10 cellular contexts compared by ENCODE assay signal in genomic region chr4:3766207-3766790, GRCh38. TPM values are rescaled to one million over a fixed set of nuclear protein-coding genes. Genes with fewer than 3 reads are reported as not detected.
DNase-seq lines count a peak whose midpoint lies in the region; TF ChIP-seq lines count a peak whose summit lies in the region.
"Had no signal": no experiment of that assay in that cellular context is flagged by ENCODE, and none has a peak within 500 bp of the region (broad histone marks: within the 10 kb centered on the region; RNA-seq: fewer than 3 reads in every experiment).

Gene ADRA2C (plus strand): TSS chr4:3766385. CDS start chr4:3766607, 222 bp downstream.

- H3K4me3 ChIP-seq in BE2C (ENCODE audit: low read depth, low read length) (peak within 1 kb of the TSS; percentile 51), LNCaP clone FGC (ENCODE audit: low read depth, low read length) (peak within 1 kb of the TSS; percentile 9; the same call in 1 of the 2 replicates), epithelial cell of proximal tubule (ENCODE audit: low read depth, low read length) (peak within 1 kb of the TSS; percentile 38)

- H3K36me3 Mint-ChIP-seq in neural crest cell (ENCODE audit: low read depth): no peaks in the 10 kb centered on the region

- peaks cover 31% of the 10 kb centered on the region for H3K27me3 Mint-ChIP-seq in neural crest cell (ENCODE audit: low read depth)

- peaks cover 20% of the 10 kb centered on the region for H3K4me1 Mint-ChIP-seq in neural crest cell

- H3K9me3 Mint-ChIP-seq in neural crest cell: no peaks in the 10 kb centered on the region

- TF ChIP-seq CTCF in BE2C (IDR thresholded peaks at IDR 0.05; ENCODE audit: low read depth, low read length): no peak
- peak; percentile 35 for TF ChIP-seq CTCF in LNCaP clone FGC (IDR thresholded peaks at IDR 0.05; ENCODE audit: control insufficient read depth, extremely low read depth, insufficient read depth)
- no peak for TF ChIP-seq CTCF in epithelial cell of proximal tubule (conservative IDR thresholded peaks at IDR 0.05; ENCODE audit: low read depth, low read length)
- TF ChIP-seq CTCF in neural crest cell (conservative IDR thresholded peaks at IDR 0.05): no peak

- peak within 1 kb of the TSS; percentile 84 for H3K4me3 Mint-ChIP-seq in neural crest cell

- DNase-seq in BE2C (peak; percentile 67), LNCaP clone FGC (ENCODE audit: low read depth) (no peak), epithelial cell of proximal tubule (ENCODE audit: low read depth) (no peak), neural crest cell (ENCODE audit: low read depth, low spot score) (peak; percentile 26), GM19238 (ENCODE audit: insufficient read length, low spot score) (no peak), medulla oblongata (ENCODE audit: extremely low spot score) (no peak), NCI-H2171 treated with DMSO at 0.1 percent for 48 hours (lab: John Stamatoyannopoulos, UW) (no peak)
- no peak for DNase-seq in activated naive CD4-positive, alpha-beta T cell (lab: John Stamatoyannopoulos, UW)

- no peak within 1 kb of the TSS for H3K27ac Mint-ChIP-seq in neural crest cell (ENCODE audit: unreplicated experiment)

- H3K4me1 ChIP-seq in BE2C: peaks cover 30% of the 10 kb centered on the region

- H3K9me3 ChIP-seq in BE2C: no peaks in the 10 kb centered on the region

- no peaks in the 10 kb centered on the region for H3K36me3 ChIP-seq in BE2C

- no peaks in the 10 kb centered on the region for H3K27me3 ChIP-seq in BE2C

RNA-seq across cellular contexts. Expression of gene ADRA2C, which starts in this region (rescaled TPM):
- polyA plus RNA-seq in BE2C (2012; ENCODE audit: insufficient read depth, insufficient read length, low read depth): 44.5 TPM
- 0.94 TPM in 1 of 2 replicates, not detected in the other for total RNA-seq in epithelial cell of proximal tubule
- 6.1 and 6.8 TPM in 2 replicates for total RNA-seq in neural crest cell
- total RNA-seq: mononuclear cell; T-helper 1 cell treated with Interleukin-12 subunit alpha and Interleukin-12 subunit beta and Interleukin-4 antibody, amounts not matched to agents 30 ng/mL and 1 ng/mL, for 36 hours had no signal

Comparison
In these comparisons a context has a peak if more than half of its experiments do, and no peak if none do; other contexts are left out.
1. DNase-seq: peak in BE2C (single experiment) and neural crest cell (single experiment); none in LNCaP clone FGC (single experiment), epithelial cell of proximal tubule (single experiment), GM19238 (single experiment), activated naive CD4-positive, alpha-beta T cell (0 of 4), medulla oblongata (single experiment) and NCI-H2171 treated with DMSO at 0.1 percent for 48 hours (single experiment).
2. Peak in every context shown above with its lines, with median percentiles within 50 percentile points of each other: H3K4me3 ChIP-seq.